ENCODE assay signal across 1 cellular context in the genomic region with DNA sequence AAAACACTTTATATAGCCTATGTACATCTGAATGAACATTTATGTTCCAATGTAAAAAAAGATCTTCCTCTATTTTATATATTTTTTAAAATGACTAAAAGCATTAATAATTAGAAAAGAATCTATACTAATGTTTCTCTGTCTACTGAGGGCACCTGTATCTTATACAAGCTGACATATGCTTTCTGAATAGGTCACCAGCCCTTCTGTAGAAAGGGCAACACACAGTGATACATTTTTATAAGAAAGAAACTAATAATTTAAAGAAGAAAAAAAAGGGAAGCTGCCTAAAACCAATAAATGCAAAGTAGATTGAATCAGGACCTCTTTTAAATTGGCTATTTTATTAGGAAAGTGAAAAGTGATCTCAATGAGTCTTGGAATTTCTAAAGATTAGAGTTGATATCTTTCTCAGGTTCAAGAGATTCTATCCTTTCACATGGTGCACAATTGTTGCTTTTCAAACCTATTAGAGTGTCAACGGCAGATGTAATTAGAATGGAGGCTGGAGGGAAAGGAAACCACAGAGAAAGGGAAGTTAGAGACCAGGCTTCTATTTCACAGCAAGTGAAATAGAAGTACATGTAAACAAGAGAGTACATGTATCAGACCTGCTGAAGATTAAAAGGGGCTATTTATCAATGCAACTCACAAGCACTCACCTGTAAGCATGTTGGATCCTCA.
TF ChIP-seq lines count a peak whose summit lies in the region.

No MANE protein-coding gene starts in this region.

TF ChIP-seq in GM23338, 12 proteins besides CTCF, POLR2A, EP300 and RAD21 (continued from another document):
- TF ChIP-seq ZNF462 (CRISPR knock-in tag; IDR thresholded peaks at IDR 0.05) (no peak), CREB1 (CRISPR knock-in tag; IDR thresholded peaks at IDR 0.05; ENCODE audit: low read depth) (no peak), NANOG (IDR thresholded peaks at IDR 0.05; ENCODE audit: borderline replicate concordance) (no peak), ETS1 (IDR thresholded peaks at IDR 0.05) (no peak)
- TF ChIP-seq, protein P1, sequence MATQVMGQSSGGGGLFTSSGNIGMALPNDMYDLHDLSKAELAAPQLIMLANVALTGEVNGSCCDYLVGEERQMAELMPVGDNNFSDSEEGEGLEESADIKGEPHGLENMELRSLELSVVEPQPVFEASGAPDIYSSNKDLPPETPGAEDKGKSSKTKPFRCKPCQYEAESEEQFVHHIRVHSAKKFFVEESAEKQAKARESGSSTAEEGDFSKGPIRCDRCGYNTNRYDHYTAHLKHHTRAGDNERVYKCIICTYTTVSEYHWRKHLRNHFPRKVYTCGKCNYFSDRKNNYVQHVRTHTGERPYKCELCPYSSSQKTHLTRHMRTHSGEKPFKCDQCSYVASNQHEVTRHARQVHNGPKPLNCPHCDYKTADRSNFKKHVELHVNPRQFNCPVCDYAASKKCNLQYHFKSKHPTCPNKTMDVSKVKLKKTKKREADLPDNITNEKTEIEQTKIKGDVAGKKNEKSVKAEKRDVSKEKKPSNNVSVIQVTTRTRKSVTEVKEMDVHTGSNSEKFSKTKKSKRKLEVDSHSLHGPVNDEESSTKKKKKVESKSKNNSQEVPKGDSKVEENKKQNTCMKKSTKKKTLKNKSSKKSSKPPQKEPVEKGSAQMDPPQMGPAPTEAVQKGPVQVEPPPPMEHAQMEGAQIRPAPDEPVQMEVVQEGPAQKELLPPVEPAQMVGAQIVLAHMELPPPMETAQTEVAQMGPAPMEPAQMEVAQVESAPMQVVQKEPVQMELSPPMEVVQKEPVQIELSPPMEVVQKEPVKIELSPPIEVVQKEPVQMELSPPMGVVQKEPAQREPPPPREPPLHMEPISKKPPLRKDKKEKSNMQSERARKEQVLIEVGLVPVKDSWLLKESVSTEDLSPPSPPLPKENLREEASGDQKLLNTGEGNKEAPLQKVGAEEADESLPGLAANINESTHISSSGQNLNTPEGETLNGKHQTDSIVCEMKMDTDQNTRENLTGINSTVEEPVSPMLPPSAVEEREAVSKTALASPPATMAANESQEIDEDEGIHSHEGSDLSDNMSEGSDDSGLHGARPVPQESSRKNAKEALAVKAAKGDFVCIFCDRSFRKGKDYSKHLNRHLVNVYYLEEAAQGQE (IDR thresholded peaks at IDR 0.05; ENCODE audit: unreplicated experiment), result no peak
